ENCODE assay signal across 16 cellular contexts in the genomic region with DNA sequence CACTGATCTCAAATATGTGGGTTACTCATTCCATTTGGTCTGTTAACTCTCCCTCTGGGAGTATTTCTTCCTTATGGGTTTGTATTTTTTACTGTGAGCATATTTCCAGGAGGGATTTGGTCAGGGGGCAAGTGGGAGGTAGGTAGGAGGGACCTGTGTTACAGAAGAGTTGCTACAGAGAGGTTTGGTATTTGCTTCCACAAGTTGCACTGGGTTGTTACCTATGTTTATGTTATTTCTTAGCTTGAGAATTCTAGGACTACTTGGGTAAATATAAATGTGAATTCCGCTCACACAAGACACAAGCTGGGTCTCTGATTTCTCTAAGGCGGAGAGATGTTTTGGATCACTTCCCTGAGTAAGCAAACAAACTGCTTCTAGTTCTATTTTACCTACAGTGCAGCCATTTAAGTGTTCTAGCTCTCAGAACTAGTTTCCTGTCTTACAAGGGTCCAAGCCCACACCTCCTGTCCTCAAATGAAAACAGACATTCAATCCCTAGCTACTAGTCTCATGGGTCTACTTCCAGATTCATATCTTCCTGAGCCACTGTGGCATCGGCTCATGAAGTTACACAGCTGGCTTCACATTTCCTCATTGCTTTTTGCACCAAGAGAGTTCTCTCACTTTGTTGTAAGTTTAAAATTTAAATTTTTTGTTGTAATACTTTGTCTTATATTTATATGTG.
DNase-seq lines count a peak whose midpoint lies in the region; ATAC-seq and TF ChIP-seq lines count a peak whose summit lies in the region.
"Had no signal": no experiment of that assay in that cellular context is flagged by ENCODE, and none has a peak within 500 bp of the region (broad histone marks: within the 10 kb centered on the region; RNA-seq: fewer than 3 reads in every experiment).

No MANE protein-coding gene starts in this region.

- DNase-seq in DMS79 treated with DMSO at 0.1 percent for 48 hours (lab: John Stamatoyannopoulos, UW) = peak; percentile 23
- no peak for DNase-seq in DMS79 (lab: John Stamatoyannopoulos, UW)
- peak; percentile 17 for DNase-seq in LNCaP clone FGC (ENCODE audit: low read depth)
- DNase-seq in fibroblast of peridontal ligament (ENCODE audit: extremely low read depth) = peak; percentile 38
- peak; percentile 50 for DNase-seq in renal cortical epithelial cell (ENCODE audit: low read depth)
- DNase-seq in NCI-H1694 treated with DMSO at 0.1 percent for 48 hours (lab: John Stamatoyannopoulos, UW) = no peak
- DNase-seq in activated T-cell treated with anti-CD3 and anti-CD28 coated beads for 4 hours = no peak
- DNase-seq: C1 segment of cervical spinal cord, HCEC 1CT, NCI-H1436 treated with DMSO at 0.1 percent for 48 hours, NCI-H2081 treated with DMSO at 0.1 percent for 48 hours, NCI-H446, NCI-H82, SIG-M5, T-helper 17 cell had no signal

- no peak for ATAC-seq in GM18868 (IDR thresholded peaks at IDR 0.05; ENCODE audit: unreplicated experiment)
- ATAC-seq: T-helper 17 cell had no signal

- H3K4me3 ChIP-seq in LNCaP clone FGC (ENCODE audit: low read depth, low read length) = no peak overlapping the region

- TF ChIP-seq CTCF in LNCaP clone FGC (IDR thresholded peaks at IDR 0.05; ENCODE audit: control insufficient read depth, extremely low read depth, insufficient read depth) = no peak

Comparison
In these comparisons a context has a peak if more than half of its experiments do, and no peak if none do; other contexts are left out.
1. DNase-seq: peak in DMS79 treated with DMSO at 0.1 percent for 48 hours (single experiment), LNCaP clone FGC (single experiment), fibroblast of peridontal ligament (single experiment) and renal cortical epithelial cell (single experiment); none in DMS79 (single experiment), NCI-H1694 treated with DMSO at 0.1 percent for 48 hours (single experiment) and activated T-cell treated with anti-CD3 and anti-CD28 coated beads for 4 hours (single experiment).